ENCODE assay signal across 8 cellular contexts in genomic region chr5:90264930-90265857, GRCh38.
DNase-seq lines count a peak whose midpoint lies in the region; ATAC-seq, FAIRE-seq and TF ChIP-seq lines count a peak whose summit lies in the region.

No MANE protein-coding gene starts in this region.

- H2AFZ ChIP-seq in HCT116 (ENCODE audit: low read depth, low read length, poor library complexity, severe bottlenecking): peak overlapping the region; percentile 84

- DNase-seq in HCT116 (ENCODE audit: low read depth, low spot score): peak; percentile 58
- DNase-seq in NCI-H128 (lab: John Stamatoyannopoulos, UW; ENCODE audit: unreplicated experiment): peak; percentile 18
- peak in 3 of 5 donors; percentile 8 to 40 (median 25) for DNase-seq in T-helper 1 cell
- DNase-seq in brain pericyte (ENCODE audit: low read depth, low spot score): peak; percentile 17
- peak; percentile 72 for DNase-seq in iris pigment epithelial cell (ENCODE audit: low read depth)
- DNase-seq in stimulated activated CD4-positive, alpha-beta T cell treated with anti-CD3 and anti-CD28 coated beads, Interleukin-12 subunit alpha, Interleukin-12 subunit beta, amount 100 ng/mL, for 48 hours (ENCODE audit: low read depth in 2 of 3, low spot score in 1 of 3): peak; percentile 11 to 42 (median 29)

- H3K9me2 ChIP-seq in HCT116 (ENCODE audit: insufficient read depth): no peaks in the 10 kb centered on the region

- no TSS peak for BruUV-seq in HCT116 (replicated peaks; lab: Mats Ljungman, UMichigan)

- no peaks in the 10 kb centered on the region for H3K27me3 ChIP-seq in HCT116 (ENCODE audit: insufficient read depth, low read length)

- RAD21 ChIA-PET in HCT116 (lab: Charles Lee; ENCODE audit: low non-redundant PET in 1 of 2, low total read pairs in 2 of 2, uncharacterized antibody in 2 of 2, unreplicated experiment in 2 of 2): interaction anchor here in 1 of 2 experiments (1.0 kb wide), 1 partner anchor 336 kb away, joined by 4 read pairs; no protein-coding TSS in a partner anchor

- POLR2A ChIA-PET in HCT116 (lab: Charles Lee): interaction anchor here (0.5 to 0.6 kb wide), 2 partner anchors 491 to 515 kb away, joined by 3 to 7 read pairs; no protein-coding TSS in a partner anchor

- no peaks in the 10 kb centered on the region for H3K79me2 ChIP-seq in HCT116 (ENCODE audit: insufficient read depth, low read length)

- intact Hi-C loops in HCT116 (cut with micrococcal nuclease): loop anchor here (1.0 to 2.0 kb wide), 4 partner anchors 129 to 1536 kb away; no protein-coding TSS in a partner anchor

- H4K20me1 ChIP-seq in HCT116 (ENCODE audit: insufficient read depth): no peaks in the 10 kb centered on the region

- TF ChIP-seq POLR2A in HCT116 (IDR thresholded peaks at IDR 0.05; ENCODE audit: borderline replicate concordance, extremely low read depth, insufficient read depth, insufficient read length): no peak

- peak; percentile 70 to 97 (median 92) for TF ChIP-seq CTCF in HCT116 (IDR thresholded peaks at IDR 0.05 in 2 of 3, conservative IDR thresholded peaks at IDR 0.05 in 1 of 3; ENCODE audit: borderline replicate concordance in 1 of 3, insufficient read depth in 1 of 3, low read depth in 2 of 3, low read length in 2 of 3)

- CTCF ChIA-PET in HCT116 (lab: Charles Lee): interaction anchor here (0.6 to 1.9 kb wide), 15 partner anchors 9 to 1541 kb away, joined by 3 to 36 read pairs (median 3); no protein-coding TSS in a partner anchor

- TF ChIP-seq RAD21 in HCT116 (IDR thresholded peaks at IDR 0.05; ENCODE audit: low read depth): peak; percentile 93

- H3K4me2 ChIP-seq in HCT116 (ENCODE audit: low read length): peak overlapping the region; percentile 11; the same call in 1 of the 2 replicates

- FAIRE-seq in G401.6 (lab: Jason Lieb, UNC): peak; percentile 85

- peak; percentile 83 for ATAC-seq in HCT116
- ATAC-seq in HG03097 (IDR thresholded peaks at IDR 0.05; ENCODE audit: low FRiP score, unreplicated experiment): no peak

- H3K9me3 ChIP-seq in HCT116 (ENCODE audit: control insufficient read depth in 1 of 2, insufficient read depth in 1 of 2, low read depth in 1 of 2, low read length in 2 of 2): no peaks in the 10 kb centered on the region

- H3K9ac ChIP-seq in HCT116 (ENCODE audit: low read length): no peak overlapping the region

- H3K4me1 ChIP-seq in HCT116 (ENCODE audit: control insufficient read depth in 1 of 2, insufficient read depth in 2 of 2, low read length in 2 of 2): no peaks in the 10 kb centered on the region

- H3K27ac ChIP-seq in HCT116 (ENCODE audit: low read depth, low read length): no peak overlapping the region

- no peaks in the 10 kb centered on the region for H3K36me3 ChIP-seq in HCT116 (ENCODE audit: control insufficient read depth in 1 of 2, insufficient read depth in 2 of 2, low read length in 2 of 2)

- H3K4me3 ChIP-seq in HCT116 (replicated peaks in 1 of 2; ENCODE audit: low read depth in 1 of 2, low read length in 2 of 2): no peak overlapping the region

TF ChIP-seq in HCT116, 20 proteins besides CTCF, POLR2A, EP300 and RAD21:
- TF ChIP-seq MAX (IDR thresholded peaks at IDR 0.05) (peak; percentile 22; the same call in 1 of the 2 replicates), SP1 (IDR thresholded peaks at IDR 0.05; ENCODE audit: low read depth) (no peak)

Comparison
In these comparisons a context has a peak if more than half of its experiments do, and no peak if none do; other contexts are left out.
1. DNase-seq: peak in every context shown above with its lines; median percentile 72 in iris pigment epithelial cell; 58 in HCT116; 29 in stimulated activated CD4-positive, alpha-beta T cell treated with anti-CD3 and anti-CD28 coated beads, Interleukin-12 subunit alpha, Interleukin-12 subunit beta, amount 100 ng/mL, for 48 hours; 25 in T-helper 1 cell; 18 in NCI-H128; 17 in brain pericyte.